Comparison of ENCODE assay signal across 8 cellular contexts in genomic region chr11:44095506-44096359, GRCh38. TPM values are rescaled to one million over a fixed set of nuclear protein-coding genes. Genes with fewer than 3 reads are reported as not detected.
DNase-seq lines count a peak whose midpoint lies in the region; ATAC-seq and TF ChIP-seq lines count a peak whose summit lies in the region.

Gene EXT2, plus strand, starts transcription at chr11:44095678. Its CDS starts 12,035 bp downstream, at chr11:44107713.

- H3K4me1 Mint-ChIP-seq in neural crest cell: peaks cover 19% of the 10 kb centered on the region

- peaks cover 8% of the 10 kb centered on the region for H3K36me3 Mint-ChIP-seq in neural crest cell (ENCODE audit: low read depth)

- H3K9me3 Mint-ChIP-seq in neural crest cell: no peaks in the 10 kb centered on the region

- H3K27me3 ChIP-seq in RWPE2 (ENCODE audit: insufficient read depth, poor library complexity, severe bottlenecking) (no peaks in the 10 kb centered on the region), stomach (no peaks in the 10 kb centered on the region)

- TF ChIP-seq EP300 in stomach (IDR thresholded peaks at IDR 0.05): no peak

- DNase-seq in H4 (ENCODE audit: low spot score): peak; percentile 79
- peak; percentile 42 for DNase-seq in LNCaP clone FGC (ENCODE audit: low read depth)
- peak; percentile 80 for DNase-seq in RWPE2 (ENCODE audit: low spot score)
- DNase-seq in activated effector memory CD4-positive, alpha-beta T cell treated with Interleukin-2 at 50 U/mL for 16 hours: peak; percentile 80
- peak; percentile 72 for DNase-seq in fibroblast of the conjunctiva (ENCODE audit: low read depth)
- DNase-seq in neural crest cell (ENCODE audit: low read depth, low spot score): peak; percentile 82
- peak; percentile 93 for DNase-seq in stomach

- H3K4me3 ChIP-seq in LNCaP clone FGC (ENCODE audit: low read depth, low read length): peak within 1 kb of the TSS; percentile 82
- peak within 1 kb of the TSS; percentile 96 for H3K4me3 ChIP-seq in RWPE2 (ENCODE audit: severe bottlenecking)
- H3K4me3 ChIP-seq in stomach: peak within 1 kb of the TSS; percentile 72 to 86 (median 78)

- peaks cover 13% of the 10 kb centered on the region for H3K27me3 Mint-ChIP-seq in neural crest cell (ENCODE audit: low read depth)

- ATAC-seq in RWPE2 (ENCODE audit: low read depth): peak; percentile 76

- H3K4me3 Mint-ChIP-seq in neural crest cell: peak within 1 kb of the TSS; percentile 93

- H3K4me1 ChIP-seq in ES-I3 (ENCODE audit: insufficient read depth, low read length): no peaks in the 10 kb centered on the region; the same call in 1 of the 2 replicates
- peaks cover 16% of the 10 kb centered on the region for H3K4me1 ChIP-seq in RWPE2 (ENCODE audit: insufficient read depth, poor library complexity, severe bottlenecking)
- peaks cover 10 to 31% (median 20%) of the 10 kb centered on the region in 4 donors for H3K4me1 ChIP-seq in stomach

- H3K36me3 ChIP-seq in ES-I3 (ENCODE audit: insufficient read depth, low read length) (no peaks in the 10 kb centered on the region), RWPE2 (ENCODE audit: low read depth) (peaks cover 10% of the 10 kb centered on the region), stomach (peaks cover 0 to 12% (median 2%) of the 10 kb centered on the region in 4 donors)

- no peak for TF ChIP-seq POLR2A in stomach (IDR thresholded peaks at IDR 0.05)

- peak within 1 kb of the TSS; percentile 91 for H3K27ac ChIP-seq in RWPE2 (ENCODE audit: poor library complexity, severe bottlenecking)
- peak within 1 kb of the TSS; percentile 80 to 94 (median 86) for H3K27ac ChIP-seq in stomach

- TF ChIP-seq CTCF in LNCaP clone FGC (IDR thresholded peaks at IDR 0.05; ENCODE audit: control insufficient read depth, extremely low read depth, insufficient read depth) (peak; percentile 87), RWPE2 (IDR thresholded peaks at IDR 0.05; ENCODE audit: poor library complexity, severe bottlenecking) (peak; percentile 92), neural crest cell (conservative IDR thresholded peaks at IDR 0.05) (peak; percentile 89), stomach (IDR thresholded peaks at IDR 0.05) (peak in 5 of 7 experiments; percentile 67 to 89 (median 86))

- peak within 1 kb of the TSS; percentile 91 for H3K9ac ChIP-seq in ES-I3 (ENCODE audit: low read depth, low read length)

- 0 to 1% (median 0%) methylated on average over 29 to 83 of the region's 83 CpGs for WGBS in stomach, 5 donors

- intact Hi-C loops in stomach (cut with DNase I; ENCODE audit: low total_unique reads): no loop called here

- H3K9me3 ChIP-seq in ES-I3 (ENCODE audit: control insufficient read depth, insufficient read depth, low read length): no peaks in the 10 kb centered on the region
- no peaks in the 10 kb centered on the region for H3K9me3 ChIP-seq in RWPE2 (ENCODE audit: severe bottlenecking)
- no peaks in the 10 kb centered on the region for H3K9me3 ChIP-seq in stomach

- no peak within 1 kb of the TSS for H3K27ac Mint-ChIP-seq in neural crest cell (ENCODE audit: unreplicated experiment)

RNA-seq across cellular contexts. Expression of gene EXT2, which starts in this region (rescaled TPM):
- total RNA-seq in H4 (2014; rRNA removed; shearing (Covaris generic)): 201 and 204 TPM in 2 replicates
- total RNA-seq in neural crest cell: 54.9 and 56.6 TPM in 2 replicates
- total RNA-seq in stomach: 10 to 100 TPM; 10.5 to 93.8 (median 49.1) TPM
- polyA plus RNA-seq in stomach: 10 to 100 TPM; 11.8 to 16.0 (median 15.2) TPM

Comparison
In these comparisons a context has a peak if more than half of its experiments do, and no peak if none do; other contexts are left out.
1. Peak in every context shown above with its lines: DNase-seq, ATAC-seq, H3K4me3 ChIP-seq and H3K27ac ChIP-seq.
2. DNase-seq: peak in every context shown above with its lines; median percentile 93 in stomach; 82 in neural crest cell; 80 in RWPE2; 80 in activated effector memory CD4-positive, alpha-beta T cell treated with Interleukin-2 at 50 U/mL for 16 hours; 79 in H4; 72 in fibroblast of the conjunctiva; 42 in LNCaP clone FGC.